In genomic region chr13:99191336-99191899, GRCh38 we compare ENCODE assay signal across 15 cellular contexts. TPM values are rescaled to one million over a fixed set of nuclear protein-coding genes. Genes with fewer than 3 reads are reported as not detected.
DNase-seq lines count a peak whose midpoint lies in the region; TF ChIP-seq lines count a peak whose summit lies in the region.
"Had no signal": no experiment of that assay in that cellular context is flagged by ENCODE, and none has a peak within 500 bp of the region (broad histone marks: within the 10 kb centered on the region; RNA-seq: fewer than 3 reads in every experiment).

No MANE protein-coding gene starts in this region.

- H3K9ac ChIP-seq in BLaER1 treated with 17β-estradiol and CSF1 and Interleukin-3, amounts not matched to agents 10 nM and 100 nM = no peak overlapping the region

- H3K36me3 ChIP-seq in BLaER1 treated with 17β-estradiol and CSF1 and Interleukin-3, amounts not matched to agents 10 nM and 100 nM = no peaks in the 10 kb centered on the region
- no peaks in the 10 kb centered on the region for H3K36me3 ChIP-seq in osteoblast (ENCODE audit: insufficient read depth, low read length)
- H3K36me3 ChIP-seq in sigmoid colon = no peaks in the 10 kb centered on the region
- H3K36me3 ChIP-seq: SJSA1 had no signal

- 19 to 53% methylated on average over 3 of the region's 3 CpGs for WGBS in sigmoid colon, 2 donors

- peak; percentile 30 for DNase-seq in DMS153 (lab: John Stamatoyannopoulos, UW)
- no peak for DNase-seq in osteoblast (ENCODE audit: insufficient read length, low spot score, missing footprints)
- no peak for DNase-seq in hypothalamus (lab: John Stamatoyannopoulos, UW)
- DNase-seq in cerebellar cortex (ENCODE audit: low spot score) = no peak
- no peak for DNase-seq in sigmoid colon
- DNase-seq: activated CD4-positive, CD25-positive, alpha-beta regulatory T cell; activated naive CD4-positive, alpha-beta T cell treated with Interleukin-2 at 50 U/mL for 16 hours; activated T-cell treated with anti-CD3 and anti-CD28 coated beads, Interleukin-2, amount 50 U/mL, for 24 hours; aorta; Caco-2; naive B cell; posterior cingulate gyrus had no signal

- TF ChIP-seq POLR2A in sigmoid colon (IDR thresholded peaks at IDR 0.05) = no peak

- peak overlapping the region; percentile 0 to 67 (median 45); a peak in 21 of 22 replicates for H3K4me2 ChIP-seq in BLaER1 treated with 17β-estradiol and CSF1 and Interleukin-3, amounts not matched to agents 10 nM and 100 nM
- H3K4me2 ChIP-seq in osteoblast (ENCODE audit: insufficient read depth, low read length) = peak overlapping the region; percentile 36

- no peak for TF ChIP-seq EP300 in sigmoid colon (IDR thresholded peaks at IDR 0.05)

- intact Hi-C loops in sigmoid colon (cut with DNase I) = no loop called here

- no peak for TF ChIP-seq CTCF in VCaP (conservative IDR thresholded peaks at IDR 0.05)
- TF ChIP-seq CTCF in osteoblast (IDR thresholded peaks at IDR 0.05; ENCODE audit: extremely low read depth, low read depth, low read length) = no peak
- TF ChIP-seq CTCF in sigmoid colon (IDR thresholded peaks at IDR 0.05) = no peak

- H3K4me1 ChIP-seq in BLaER1 treated with 17β-estradiol and CSF1 and Interleukin-3, amounts not matched to agents 10 nM and 100 nM = peaks cover 12 to 25% (median 14%) of the 10 kb centered on the region in 10 experiments
- H3K4me1 ChIP-seq in osteoblast (ENCODE audit: insufficient read depth, low read length) (no peaks in the 10 kb centered on the region), sigmoid colon (no peaks in the 10 kb centered on the region)

- no peaks in the 10 kb centered on the region for H4K20me1 ChIP-seq in BLaER1 treated with 17β-estradiol and CSF1 and Interleukin-3, amounts not matched to agents 10 nM and 100 nM
- no peaks in the 10 kb centered on the region for H4K20me1 ChIP-seq in osteoblast (ENCODE audit: insufficient read depth, low read length)

- H3K4me3 ChIP-seq in BLaER1 treated with 17β-estradiol and CSF1 and Interleukin-3, amounts not matched to agents 10 nM and 100 nM = no peak overlapping the region
- H3K4me3 ChIP-seq in osteoblast (ENCODE audit: insufficient read depth, low read length) (no peak overlapping the region), sigmoid colon (no peak overlapping the region)
- H3K4me3 ChIP-seq: SJSA1 had no signal

- H2AFZ ChIP-seq in osteoblast (ENCODE audit: low read length) = no peak overlapping the region

- H3K79me2 ChIP-seq in osteoblast (ENCODE audit: insufficient read depth, low read length) = no peaks in the 10 kb centered on the region

- no peaks in the 10 kb centered on the region for H3K9me3 ChIP-seq in BLaER1 treated with 17β-estradiol and CSF1 and Interleukin-3, amounts not matched to agents 10 nM and 100 nM (replicated peaks in 1 of 11)
- no peaks in the 10 kb centered on the region for H3K9me3 ChIP-seq in osteoblast (ENCODE audit: low read depth, low read length)
- H3K9me3 ChIP-seq in sigmoid colon = no peaks in the 10 kb centered on the region
- H3K9me3 ChIP-seq: Caco-2, SJSA1 had no signal

- H3K27ac ChIP-seq in BLaER1 treated with 17β-estradiol and CSF1 and Interleukin-3, amounts not matched to agents 10 nM and 100 nM = no peak overlapping the region; a peak in 3 of 22 replicates
- peak overlapping the region; percentile 56 for H3K27ac ChIP-seq in VCaP
- no peak overlapping the region for H3K27ac ChIP-seq in osteoblast (ENCODE audit: low read depth, low read length)
- no peak overlapping the region for H3K27ac ChIP-seq in sigmoid colon
- H3K27ac ChIP-seq: SJSA1 had no signal

- no peaks in the 10 kb centered on the region for H3K27me3 ChIP-seq in BLaER1 treated with 17β-estradiol and CSF1 and Interleukin-3, amounts not matched to agents 10 nM and 100 nM
- H3K27me3 ChIP-seq in osteoblast (ENCODE audit: insufficient read depth, low read length) (peaks cover 4% of the 10 kb centered on the region), sigmoid colon (no peaks in the 10 kb centered on the region)

RNA-seq across cellular contexts. Expression of gene UBAC2, which starts 9.2 kb away (rescaled TPM):
- total RNA-seq in osteoblast (36.9 and 43.3 TPM in 2 replicates), sigmoid colon (10 to 100 TPM; 47.4 to 54.6 (median 49.2) TPM)
- polyA plus RNA-seq in sigmoid colon = 10 to 100 TPM; 31.8 to 73.9 (median 43.0) TPM
